In the genomic region with DNA sequence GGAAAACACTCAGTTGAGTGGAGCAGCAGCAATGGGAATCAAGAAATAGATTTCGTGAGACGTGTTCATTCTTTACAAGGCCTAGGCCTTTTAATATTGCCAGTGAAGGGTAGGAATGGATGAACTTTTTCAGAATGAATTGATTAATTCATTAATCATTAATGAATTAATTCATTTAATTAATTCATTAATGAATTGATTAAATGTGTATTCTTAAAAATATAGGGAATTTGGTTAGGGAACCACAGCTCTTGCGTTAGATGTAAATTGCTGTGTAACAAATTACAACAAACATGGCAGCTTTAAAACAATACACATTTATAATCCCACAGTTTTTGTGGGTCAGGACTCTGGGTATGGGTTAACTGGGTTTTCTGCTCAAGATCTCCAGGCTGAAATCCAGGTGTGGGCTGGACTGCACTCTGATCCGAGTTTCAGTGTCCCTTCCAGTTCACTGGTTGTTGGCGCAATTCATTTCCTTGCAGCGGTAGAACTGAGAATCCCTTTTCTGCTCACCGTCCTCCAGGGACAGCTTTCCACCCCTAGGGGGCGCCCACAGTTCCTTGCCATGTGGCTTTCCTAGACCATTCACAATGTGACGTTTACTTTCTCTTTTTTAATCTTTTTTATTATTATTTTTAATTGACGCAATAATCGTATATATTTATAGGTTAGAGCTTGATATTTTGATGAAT, we compare ENCODE assay signal across 1 cellular context.
TF ChIP-seq lines count a peak whose summit lies in the region.

No MANE protein-coding gene starts in this region.

TF ChIP-seq in HepG2, 621 proteins besides CTCF, POLR2A, EP300 and RAD21 (continued from another document and continues in another):
- TF ChIP-seq, protein P1, sequence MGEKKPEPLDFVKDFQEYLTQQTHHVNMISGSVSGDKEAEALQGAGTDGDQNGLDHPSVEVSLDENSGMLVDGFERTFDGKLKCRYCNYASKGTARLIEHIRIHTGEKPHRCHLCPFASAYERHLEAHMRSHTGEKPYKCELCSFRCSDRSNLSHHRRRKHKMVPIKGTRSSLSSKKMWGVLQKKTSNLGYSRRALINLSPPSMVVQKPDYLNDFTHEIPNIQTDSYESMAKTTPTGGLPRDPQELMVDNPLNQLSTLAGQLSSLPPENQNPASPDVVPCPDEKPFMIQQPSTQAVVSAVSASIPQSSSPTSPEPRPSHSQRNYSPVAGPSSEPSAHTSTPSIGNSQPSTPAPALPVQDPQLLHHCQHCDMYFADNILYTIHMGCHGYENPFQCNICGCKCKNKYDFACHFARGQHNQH (CRISPR knock-in tag; IDR thresholded peaks at IDR 0.05): peak; percentile 87; the same call in 1 of the 2 replicates
- TF ChIP-seq NFATC3 (CRISPR knock-in tag; IDR thresholded peaks at IDR 0.05) (no peak), SOX6 (IDR thresholded peaks at IDR 0.05) (no peak), SOX6 (CRISPR knock-in tag; IDR thresholded peaks at IDR 0.05) (no peak), ZNF547 (CRISPR knock-in tag; IDR thresholded peaks at IDR 0.05) (no peak), ZNF446 (CRISPR knock-in tag; IDR thresholded peaks at IDR 0.05) (no peak), FOXA3 (CRISPR knock-in tag; IDR thresholded peaks at IDR 0.05) (peak; percentile 78), RXRA (CRISPR knock-in tag; IDR thresholded peaks at IDR 0.05) (peak; percentile 44; the same call in 1 of the 2 replicates), ZNF264 (CRISPR knock-in tag; IDR thresholded peaks at IDR 0.05) (peak; percentile 72; the same call in 1 of the 2 replicates), ZNF660 (CRISPR knock-in tag; IDR thresholded peaks at IDR 0.05; ENCODE audit: borderline replicate concordance, low read depth) (no peak), RXRB (CRISPR knock-in tag; IDR thresholded peaks at IDR 0.05; ENCODE audit: borderline replicate concordance) (peak; percentile 57), ZNF619 (CRISPR knock-in tag; IDR thresholded peaks at IDR 0.05) (peak; percentile 64; the same call in 1 of the 2 replicates), ZNF775 (CRISPR knock-in tag; IDR thresholded peaks at IDR 0.05; ENCODE audit: borderline replicate concordance) (no peak), GFI1 (CRISPR knock-in tag; IDR thresholded peaks at IDR 0.05; ENCODE audit: borderline replicate concordance) (no peak), KLF6 (CRISPR knock-in tag; IDR thresholded peaks at IDR 0.05) (0 out of 2 replicates have a peak, but pooled peaks have one; percentile 6), ZBTB38 (CRISPR knock-in tag; IDR thresholded peaks at IDR 0.05) (peak; percentile 75), CHCHD3 (CRISPR knock-in tag; IDR thresholded peaks at IDR 0.05) (no peak), ZNF260 (CRISPR knock-in tag; IDR thresholded peaks at IDR 0.05; ENCODE audit: borderline replicate concordance, low read depth) (no peak), MIXL1 (CRISPR knock-in tag; IDR thresholded peaks at IDR 0.05) (peak; percentile 59; the same call in 1 of the 2 replicates), CBX2 (IDR thresholded peaks at IDR 0.05; ENCODE audit: low read depth, low read length) (no peak), CBX2 (CRISPR knock-in tag; IDR thresholded peaks at IDR 0.05; ENCODE audit: low read depth) (no peak), ZNF816 (CRISPR knock-in tag; IDR thresholded peaks at IDR 0.05; ENCODE audit: borderline replicate concordance) (no peak; the same call in 1 of the 2 replicates), SMYD3 (CRISPR knock-in tag; IDR thresholded peaks at IDR 0.05) (no peak; the same call in 1 of the 2 replicates), SP140L (CRISPR knock-in tag; IDR thresholded peaks at IDR 0.05; ENCODE audit: borderline replicate concordance) (no peak), ZNF143 (CRISPR knock-in tag; IDR thresholded peaks at IDR 0.05) (no peak), ZNF253 (CRISPR knock-in tag; IDR thresholded peaks at IDR 0.05; ENCODE audit: borderline replicate concordance) (no peak)
- TF ChIP-seq, protein P2, sequence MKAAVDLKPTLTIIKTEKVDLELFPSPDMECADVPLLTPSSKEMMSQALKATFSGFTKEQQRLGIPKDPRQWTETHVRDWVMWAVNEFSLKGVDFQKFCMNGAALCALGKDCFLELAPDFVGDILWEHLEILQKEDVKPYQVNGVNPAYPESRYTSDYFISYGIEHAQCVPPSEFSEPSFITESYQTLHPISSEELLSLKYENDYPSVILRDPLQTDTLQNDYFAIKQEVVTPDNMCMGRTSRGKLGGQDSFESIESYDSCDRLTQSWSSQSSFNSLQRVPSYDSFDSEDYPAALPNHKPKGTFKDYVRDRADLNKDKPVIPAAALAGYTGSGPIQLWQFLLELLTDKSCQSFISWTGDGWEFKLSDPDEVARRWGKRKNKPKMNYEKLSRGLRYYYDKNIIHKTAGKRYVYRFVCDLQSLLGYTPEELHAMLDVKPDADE (CRISPR knock-in tag; IDR thresholded peaks at IDR 0.05): no peak
- TF ChIP-seq, protein P3, sequence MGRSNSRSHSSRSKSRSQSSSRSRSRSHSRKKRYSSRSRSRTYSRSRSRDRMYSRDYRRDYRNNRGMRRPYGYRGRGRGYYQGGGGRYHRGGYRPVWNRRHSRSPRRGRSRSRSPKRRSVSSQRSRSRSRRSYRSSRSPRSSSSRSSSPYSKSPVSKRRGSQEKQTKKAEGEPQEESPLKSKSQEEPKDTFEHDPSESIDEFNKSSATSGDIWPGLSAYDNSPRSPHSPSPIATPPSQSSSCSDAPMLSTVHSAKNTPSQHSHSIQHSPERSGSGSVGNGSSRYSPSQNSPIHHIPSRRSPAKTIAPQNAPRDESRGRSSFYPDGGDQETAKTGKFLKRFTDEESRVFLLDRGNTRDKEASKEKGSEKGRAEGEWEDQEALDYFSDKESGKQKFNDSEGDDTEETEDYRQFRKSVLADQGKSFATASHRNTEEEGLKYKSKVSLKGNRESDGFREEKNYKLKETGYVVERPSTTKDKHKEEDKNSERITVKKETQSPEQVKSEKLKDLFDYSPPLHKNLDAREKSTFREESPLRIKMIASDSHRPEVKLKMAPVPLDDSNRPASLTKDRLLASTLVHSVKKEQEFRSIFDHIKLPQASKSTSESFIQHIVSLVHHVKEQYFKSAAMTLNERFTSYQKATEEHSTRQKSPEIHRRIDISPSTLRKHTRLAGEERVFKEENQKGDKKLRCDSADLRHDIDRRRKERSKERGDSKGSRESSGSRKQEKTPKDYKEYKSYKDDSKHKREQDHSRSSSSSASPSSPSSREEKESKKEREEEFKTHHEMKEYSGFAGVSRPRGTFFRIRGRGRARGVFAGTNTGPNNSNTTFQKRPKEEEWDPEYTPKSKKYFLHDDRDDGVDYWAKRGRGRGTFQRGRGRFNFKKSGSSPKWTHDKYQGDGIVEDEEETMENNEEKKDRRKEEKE (IDR thresholded peaks at IDR 0.05): no peak
- TF ChIP-seq, protein P4, sequence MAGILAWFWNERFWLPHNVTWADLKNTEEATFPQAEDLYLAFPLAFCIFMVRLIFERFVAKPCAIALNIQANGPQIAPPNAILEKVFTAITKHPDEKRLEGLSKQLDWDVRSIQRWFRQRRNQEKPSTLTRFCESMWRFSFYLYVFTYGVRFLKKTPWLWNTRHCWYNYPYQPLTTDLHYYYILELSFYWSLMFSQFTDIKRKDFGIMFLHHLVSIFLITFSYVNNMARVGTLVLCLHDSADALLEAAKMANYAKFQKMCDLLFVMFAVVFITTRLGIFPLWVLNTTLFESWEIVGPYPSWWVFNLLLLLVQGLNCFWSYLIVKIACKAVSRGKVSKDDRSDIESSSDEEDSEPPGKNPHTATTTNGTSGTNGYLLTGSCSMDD (CRISPR knock-in tag; IDR thresholded peaks at IDR 0.05): no peak
- TF ChIP-seq, protein P5, sequence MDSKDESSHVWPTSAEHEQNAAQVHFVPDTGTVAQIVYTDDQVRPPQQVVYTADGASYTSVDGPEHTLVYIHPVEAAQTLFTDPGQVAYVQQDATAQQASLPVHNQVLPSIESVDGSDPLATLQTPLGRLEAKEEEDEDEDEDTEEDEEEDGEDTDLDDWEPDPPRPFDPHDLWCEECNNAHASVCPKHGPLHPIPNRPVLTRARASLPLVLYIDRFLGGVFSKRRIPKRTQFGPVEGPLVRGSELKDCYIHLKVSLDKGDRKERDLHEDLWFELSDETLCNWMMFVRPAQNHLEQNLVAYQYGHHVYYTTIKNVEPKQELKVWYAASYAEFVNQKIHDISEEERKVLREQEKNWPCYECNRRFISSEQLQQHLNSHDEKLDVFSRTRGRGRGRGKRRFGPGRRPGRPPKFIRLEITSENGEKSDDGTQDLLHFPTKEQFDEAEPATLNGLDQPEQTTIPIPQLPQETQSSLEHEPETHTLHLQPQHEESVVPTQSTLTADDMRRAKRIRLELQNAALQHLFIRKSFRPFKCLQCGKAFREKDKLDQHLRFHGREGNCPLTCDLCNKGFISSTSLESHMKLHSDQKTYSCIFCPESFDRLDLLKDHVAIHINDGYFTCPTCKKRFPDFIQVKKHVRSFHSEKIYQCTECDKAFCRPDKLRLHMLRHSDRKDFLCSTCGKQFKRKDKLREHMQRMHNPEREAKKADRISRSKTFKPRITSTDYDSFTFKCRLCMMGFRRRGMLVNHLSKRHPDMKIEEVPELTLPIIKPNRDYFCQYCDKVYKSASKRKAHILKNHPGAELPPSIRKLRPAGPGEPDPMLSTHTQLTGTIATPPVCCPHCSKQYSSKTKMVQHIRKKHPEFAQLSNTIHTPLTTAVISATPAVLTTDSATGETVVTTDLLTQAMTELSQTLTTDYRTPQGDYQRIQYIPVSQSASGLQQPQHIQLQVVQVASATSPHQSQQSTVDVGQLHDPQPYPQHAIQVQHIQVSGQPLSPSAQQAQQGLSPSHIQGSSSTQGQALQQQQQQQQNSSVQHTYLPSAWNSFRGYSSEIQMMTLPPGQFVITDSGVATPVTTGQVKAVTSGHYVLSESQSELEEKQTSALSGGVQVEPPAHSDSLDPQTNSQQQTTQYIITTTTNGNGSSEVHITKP (CRISPR knock-in tag; IDR thresholded peaks at IDR 0.05; ENCODE audit: low read depth): peak; percentile 72; the same call in 1 of the 2 replicates
- TF ChIP-seq, protein P6, sequence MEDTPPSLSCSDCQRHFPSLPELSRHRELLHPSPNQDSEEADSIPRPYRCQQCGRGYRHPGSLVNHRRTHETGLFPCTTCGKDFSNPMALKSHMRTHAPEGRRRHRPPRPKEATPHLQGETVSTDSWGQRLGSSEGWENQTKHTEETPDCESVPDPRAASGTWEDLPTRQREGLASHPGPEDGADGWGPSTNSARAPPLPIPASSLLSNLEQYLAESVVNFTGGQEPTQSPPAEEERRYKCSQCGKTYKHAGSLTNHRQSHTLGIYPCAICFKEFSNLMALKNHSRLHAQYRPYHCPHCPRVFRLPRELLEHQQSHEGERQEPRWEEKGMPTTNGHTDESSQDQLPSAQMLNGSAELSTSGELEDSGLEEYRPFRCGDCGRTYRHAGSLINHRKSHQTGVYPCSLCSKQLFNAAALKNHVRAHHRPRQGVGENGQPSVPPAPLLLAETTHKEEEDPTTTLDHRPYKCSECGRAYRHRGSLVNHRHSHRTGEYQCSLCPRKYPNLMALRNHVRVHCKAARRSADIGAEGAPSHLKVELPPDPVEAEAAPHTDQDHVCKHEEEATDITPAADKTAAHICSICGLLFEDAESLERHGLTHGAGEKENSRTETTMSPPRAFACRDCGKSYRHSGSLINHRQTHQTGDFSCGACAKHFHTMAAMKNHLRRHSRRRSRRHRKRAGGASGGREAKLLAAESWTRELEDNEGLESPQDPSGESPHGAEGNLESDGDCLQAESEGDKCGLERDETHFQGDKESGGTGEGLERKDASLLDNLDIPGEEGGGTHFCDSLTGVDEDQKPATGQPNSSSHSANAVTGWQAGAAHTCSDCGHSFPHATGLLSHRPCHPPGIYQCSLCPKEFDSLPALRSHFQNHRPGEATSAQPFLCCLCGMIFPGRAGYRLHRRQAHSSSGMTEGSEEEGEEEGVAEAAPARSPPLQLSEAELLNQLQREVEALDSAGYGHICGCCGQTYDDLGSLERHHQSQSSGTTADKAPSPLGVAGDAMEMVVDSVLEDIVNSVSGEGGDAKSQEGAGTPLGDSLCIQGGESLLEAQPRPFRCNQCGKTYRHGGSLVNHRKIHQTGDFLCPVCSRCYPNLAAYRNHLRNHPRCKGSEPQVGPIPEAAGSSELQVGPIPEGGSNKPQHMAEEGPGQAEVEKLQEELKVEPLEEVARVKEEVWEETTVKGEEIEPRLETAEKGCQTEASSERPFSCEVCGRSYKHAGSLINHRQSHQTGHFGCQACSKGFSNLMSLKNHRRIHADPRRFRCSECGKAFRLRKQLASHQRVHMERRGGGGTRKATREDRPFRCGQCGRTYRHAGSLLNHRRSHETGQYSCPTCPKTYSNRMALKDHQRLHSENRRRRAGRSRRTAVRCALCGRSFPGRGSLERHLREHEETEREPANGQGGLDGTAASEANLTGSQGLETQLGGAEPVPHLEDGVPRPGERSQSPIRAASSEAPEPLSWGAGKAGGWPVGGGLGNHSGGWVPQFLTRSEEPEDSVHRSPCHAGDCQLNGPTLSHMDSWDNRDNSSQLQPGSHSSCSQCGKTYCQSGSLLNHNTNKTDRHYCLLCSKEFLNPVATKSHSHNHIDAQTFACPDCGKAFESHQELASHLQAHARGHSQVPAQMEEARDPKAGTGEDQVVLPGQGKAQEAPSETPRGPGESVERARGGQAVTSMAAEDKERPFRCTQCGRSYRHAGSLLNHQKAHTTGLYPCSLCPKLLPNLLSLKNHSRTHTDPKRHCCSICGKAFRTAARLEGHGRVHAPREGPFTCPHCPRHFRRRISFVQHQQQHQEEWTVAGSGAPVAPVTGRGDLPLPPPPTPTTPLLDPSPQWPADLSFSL (CRISPR knock-in tag; IDR thresholded peaks at IDR 0.05): peak; percentile 38; the same call in 1 of the 2 replicates
- TF ChIP-seq, protein P7, sequence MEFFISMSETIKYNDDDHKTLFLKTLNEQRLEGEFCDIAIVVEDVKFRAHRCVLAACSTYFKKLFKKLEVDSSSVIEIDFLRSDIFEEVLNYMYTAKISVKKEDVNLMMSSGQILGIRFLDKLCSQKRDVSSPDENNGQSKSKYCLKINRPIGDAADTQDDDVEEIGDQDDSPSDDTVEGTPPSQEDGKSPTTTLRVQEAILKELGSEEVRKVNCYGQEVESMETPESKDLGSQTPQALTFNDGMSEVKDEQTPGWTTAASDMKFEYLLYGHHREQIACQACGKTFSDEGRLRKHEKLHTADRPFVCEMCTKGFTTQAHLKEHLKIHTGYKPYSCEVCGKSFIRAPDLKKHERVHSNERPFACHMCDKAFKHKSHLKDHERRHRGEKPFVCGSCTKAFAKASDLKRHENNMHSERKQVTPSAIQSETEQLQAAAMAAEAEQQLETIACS (CRISPR knock-in tag; IDR thresholded peaks at IDR 0.05): no peak
- TF ChIP-seq, protein P8, sequence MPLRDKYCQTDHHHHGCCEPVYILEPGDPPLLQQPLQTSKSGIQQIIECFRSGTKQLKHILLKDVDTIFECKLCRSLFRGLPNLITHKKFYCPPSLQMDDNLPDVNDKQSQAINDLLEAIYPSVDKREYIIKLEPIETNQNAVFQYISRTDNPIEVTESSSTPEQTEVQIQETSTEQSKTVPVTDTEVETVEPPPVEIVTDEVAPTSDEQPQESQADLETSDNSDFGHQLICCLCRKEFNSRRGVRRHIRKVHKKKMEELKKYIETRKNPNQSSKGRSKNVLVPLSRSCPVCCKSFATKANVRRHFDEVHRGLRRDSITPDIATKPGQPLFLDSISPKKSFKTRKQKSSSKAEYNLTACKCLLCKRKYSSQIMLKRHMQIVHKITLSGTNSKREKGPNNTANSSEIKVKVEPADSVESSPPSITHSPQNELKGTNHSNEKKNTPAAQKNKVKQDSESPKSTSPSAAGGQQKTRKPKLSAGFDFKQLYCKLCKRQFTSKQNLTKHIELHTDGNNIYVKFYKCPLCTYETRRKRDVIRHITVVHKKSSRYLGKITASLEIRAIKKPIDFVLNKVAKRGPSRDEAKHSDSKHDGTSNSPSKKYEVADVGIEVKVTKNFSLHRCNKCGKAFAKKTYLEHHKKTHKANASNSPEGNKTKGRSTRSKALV (CRISPR knock-in tag; IDR thresholded peaks at IDR 0.05): 0 out of 2 replicates have a peak, but pooled peaks have one; percentile 41
- TF ChIP-seq, protein P9, sequence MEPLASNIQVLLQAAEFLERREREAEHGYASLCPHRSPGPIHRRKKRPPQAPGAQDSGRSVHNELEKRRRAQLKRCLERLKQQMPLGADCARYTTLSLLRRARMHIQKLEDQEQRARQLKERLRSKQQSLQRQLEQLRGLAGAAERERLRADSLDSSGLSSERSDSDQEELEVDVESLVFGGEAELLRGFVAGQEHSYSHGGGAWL (CRISPR knock-in tag; IDR thresholded peaks at IDR 0.05): no peak
